ENCODE assay signal across 10 cellular contexts in genomic region chr2:50347355-50348044, GRCh38.
A peak's percentile ranks its signal among the peaks of the same experiment; 100 is the strongest.
DNase-seq lines count a peak whose midpoint lies in the region; ATAC-seq and TF ChIP-seq lines count a peak whose summit lies in the region.
"Had no signal": no experiment of that assay in that cellular context is flagged by ENCODE, and none has a peak within 500 bp of the region (broad histone marks: within the 10 kb centered on the region; RNA-seq: fewer than 3 reads in every experiment).

No MANE protein-coding gene starts in this region.

- peaks cover 73% of the 10 kb centered on the region for H3K27me3 ChIP-seq in RWPE2 (ENCODE audit: insufficient read depth, poor library complexity, severe bottlenecking)
- peaks cover 10% of the 10 kb centered on the region; the same call in 1 of the 2 replicates for H3K27me3 ChIP-seq in iPS DF 6.9 (ENCODE audit: control insufficient read depth, insufficient read depth, low read length)

- no peaks in the 10 kb centered on the region for H3K9me3 ChIP-seq in RWPE2 (ENCODE audit: severe bottlenecking)
- no peaks in the 10 kb centered on the region for H3K9me3 ChIP-seq in iPS DF 6.9 (ENCODE audit: control insufficient read depth, insufficient read depth, low read length)

- H3K36me3 ChIP-seq in RWPE2 (ENCODE audit: low read depth) = no peaks in the 10 kb centered on the region
- no peaks in the 10 kb centered on the region for H3K36me3 ChIP-seq in iPS DF 6.9 (ENCODE audit: control insufficient read depth, insufficient read depth, low read length)

- no peak overlapping the region for H3K4me3 ChIP-seq in RWPE2 (ENCODE audit: severe bottlenecking)
- peak overlapping the region; percentile 46; the same call in 1 of the 2 replicates for H3K4me3 ChIP-seq in iPS DF 6.9 (ENCODE audit: low read length)
- H3K4me3 ChIP-seq: PC-9 had no signal

- DNase-seq in HS-5 (ENCODE audit: low read depth) = peak; percentile 0
- peak; percentile 19 for DNase-seq in RWPE2 (ENCODE audit: low spot score)
- no peak for DNase-seq in iPS DF 6.9 (ENCODE audit: low read depth, low spot score)
- peak; percentile 88 for DNase-seq in retina
- DNase-seq in activated gamma-delta T cell (lab: John Stamatoyannopoulos, UW) = no peak
- DNase-seq in EL = no peak
- DNase-seq: PC-9 had no signal

- no peak for TF ChIP-seq CTCF in RWPE2 (IDR thresholded peaks at IDR 0.05; ENCODE audit: poor library complexity, severe bottlenecking)

- H3K27ac ChIP-seq in RWPE2 (ENCODE audit: poor library complexity, severe bottlenecking) (no peak overlapping the region), iPS DF 6.9 (ENCODE audit: low read length) (no peak overlapping the region)
- H3K27ac ChIP-seq: PC-9 had no signal

- WGBS in iPS DF 6.9 (ENCODE audit: insufficient coverage, insufficient read length) = no CpG with 5 or more reads among the region's 42 CpGs

- ATAC-seq in RWPE2 (ENCODE audit: low read depth) = peak; percentile 53; the same call in 1 of the 3 replicates
- no peak for ATAC-seq in GM18868 (IDR thresholded peaks at IDR 0.05; ENCODE audit: unreplicated experiment)
- ATAC-seq in esophagus mucosa = no peak
- ATAC-seq: activated T-helper 17 cell treated with anti-CD3 and anti-CD28 coated beads, Interleukin-2, amount 50 U/mL, for 72 hours had no signal

- H3K4me1 ChIP-seq in RWPE2 (ENCODE audit: insufficient read depth, poor library complexity, severe bottlenecking) (no peaks in the 10 kb centered on the region), iPS DF 6.9 (ENCODE audit: control insufficient read depth, insufficient read depth, low read length) (peaks cover 2% of the 10 kb centered on the region; the same call in 1 of the 2 replicates)

Comparison
In these comparisons a context has a peak if more than half of its experiments do, and no peak if none do; other contexts are left out.
1. DNase-seq: peak in HS-5 (single experiment), RWPE2 (single experiment) and retina (single experiment); none in iPS DF 6.9 (single experiment), activated gamma-delta T cell (single experiment) and EL (single experiment).